Comparison of ENCODE assay signal across 29 cellular contexts in genomic region chr6:51619042-51619799, GRCh38.
DNase-seq lines count a peak whose midpoint lies in the region; ATAC-seq, FAIRE-seq and TF ChIP-seq lines count a peak whose summit lies in the region.
"Had no signal": no experiment of that assay in that cellular context is flagged by ENCODE, and none has a peak within 500 bp of the region (broad histone marks: within the 10 kb centered on the region; RNA-seq: fewer than 3 reads in every experiment).

No MANE protein-coding gene starts in this region.

- no peak overlapping the region for H3K14ac ChIP-seq in H1 (ENCODE audit: insufficient read length)

- no peaks in the 10 kb centered on the region for H3K79me2 ChIP-seq in H1 (ENCODE audit: control insufficient read depth in 1 of 2, insufficient read depth in 2 of 2, low read length in 2 of 2)

- H3K4me1 ChIP-seq in H1 (replicated peaks in 1 of 4; ENCODE audit: control insufficient read depth in 3 of 4, insufficient read depth in 4 of 4, low read length in 3 of 4): no peaks in the 10 kb centered on the region; a peak in 1 of 7 replicates
- H3K4me1 ChIP-seq: ascending aorta, BE2C, heart right ventricle, thyroid gland had no signal

- peak overlapping the region; percentile 49; the same call in 1 of the 2 replicates for H2AFZ ChIP-seq in H1 (ENCODE audit: low read length)

- TF ChIP-seq RAD21 in H1 (IDR thresholded peaks at IDR 0.05 in 1 of 2, conservative IDR thresholded peaks at IDR 0.05 in 1 of 2; ENCODE audit: low read depth in 2 of 2, low read length in 2 of 2): no peak

- H3K9me3 ChIP-seq in H1 (ENCODE audit: insufficient read depth in 2 of 2, low read depth in 1 of 2, low read length in 1 of 2): no peaks in the 10 kb centered on the region
- H3K9me3 ChIP-seq: ascending aorta, BE2C, Caco-2, heart right ventricle, neutrophil, thyroid gland had no signal

- TF ChIP-seq CTCF in 22Rv1 (IDR thresholded peaks at IDR 0.05) (no peak), H1 (IDR thresholded peaks at IDR 0.05; ENCODE audit: control extremely low read depth in 1 of 3, insufficient read depth in 1 of 3, low read depth in 1 of 3, low read length in 3 of 3) (no peak)

- no peak overlapping the region for H2AK5ac ChIP-seq in H1 (ENCODE audit: low read depth, low read length)

- H3K79me1 ChIP-seq in H1 (ENCODE audit: low read depth, low read length): no peaks in the 10 kb centered on the region

- no peak overlapping the region for H3K18ac ChIP-seq in H1 (ENCODE audit: extremely low read depth, low read length)

- H4K5ac ChIP-seq in H1 (ENCODE audit: insufficient read length, low read depth, low read length): no peak overlapping the region

- no peaks in the 10 kb centered on the region for H3K36me3 ChIP-seq in H1 (ENCODE audit: control insufficient read depth in 2 of 4, insufficient read depth in 4 of 4, low read length in 3 of 4)
- H3K36me3 ChIP-seq: ascending aorta, BE2C, heart right ventricle, neutrophil, thyroid gland had no signal

- H3K27me3 ChIP-seq in H1 (replicated peaks in 1 of 4; ENCODE audit: control insufficient read depth in 3 of 4, extremely low read depth in 1 of 4, insufficient read depth in 3 of 4, low read length in 3 of 4): no peaks in the 10 kb centered on the region
- H3K27me3 ChIP-seq: ascending aorta, BE2C, heart right ventricle, neutrophil, thyroid gland had no signal

- H3K23ac ChIP-seq in H1 (ENCODE audit: insufficient read length): no peak overlapping the region

- no peak overlapping the region for H4K91ac ChIP-seq in H1 (replicated peaks; ENCODE audit: insufficient read length, low read length)

- H3K4me3 ChIP-seq in H1 (ENCODE audit: extremely low read depth in 1 of 4, insufficient read depth in 2 of 4, low read depth in 3 of 4, low read length in 4 of 4): no peak overlapping the region
- H3K4me3 ChIP-seq: ascending aorta, heart right ventricle, SK-N-MC, smooth muscle cell, thyroid gland had no signal

- no peak overlapping the region for H3K4me2 ChIP-seq in H1 (ENCODE audit: insufficient read depth in 1 of 2, low read depth in 2 of 2, low read length in 2 of 2)
- H3K4me2 ChIP-seq: smooth muscle cell had no signal

- H3K23me2 ChIP-seq in H1 (ENCODE audit: low read depth, low read length): no peaks in the 10 kb centered on the region

- no peak overlapping the region for H3K56ac ChIP-seq in H1 (replicated peaks; ENCODE audit: insufficient read length, low read depth, low read length)

- H2BK12ac ChIP-seq in H1 (ENCODE audit: low read depth, low read length): no peak overlapping the region

- no peak overlapping the region for H2BK20ac ChIP-seq in H1 (ENCODE audit: low read length)

- DNase-seq in H1 (ENCODE audit: low read depth in 1 of 2, low spot score in 2 of 2): no peak
- peak; percentile 0 for DNase-seq in myocyte (ENCODE audit: low read depth)
- no peak for DNase-seq in KG1 (lab: John Stamatoyannopoulos, UW)
- no peak for DNase-seq in GF-D8 (lab: John Stamatoyannopoulos, UW)
- DNase-seq in nucleus accumbens (lab: John Stamatoyannopoulos, UW): no peak
- DNase-seq in GM19239 (ENCODE audit: insufficient read length, low spot score): no peak
- DNase-seq: activated CD4-positive, alpha-beta T cell treated with anti-CD3 and anti-CD28 coated beads, Interleukin-2, amount 10 ng/mL, durations not matched to agents 7 days and 5 days; activated CD8-positive, alpha-beta memory T cell treated with anti-CD3 and anti-CD28 coated beads, Interleukin-2, amount 10 ng/mL, durations not matched to agents 7 days and 5 days; BE2C; central memory CD4-positive, alpha-beta T cell; EL; GOT3; heart right ventricle; left ventricle myocardium superior; NCI-H2029 treated with DMSO at 0.1 percent for 48 hours; NCI-H446 treated with DMSO at 0.1 percent for 48 hours; stimulated activated CD4-positive, alpha-beta T cell treated with anti-CD3 and anti-CD28 coated beads, Interleukin-4, amount 100 ng/mL, for 1 hour; stimulated activated naive CD4-positive, alpha-beta T cell treated with Interleukin-2 at 50 U/mL for 16 hours; T-helper 17 cell; thyroid gland had no signal

- FAIRE-seq in H1 (lab: Jason Lieb, UNC) (no peak), GM19239 (lab: Jason Lieb, UNC) (no peak)
- FAIRE-seq: endothelial cell of umbilical vein had no signal

- CTCF ChIA-PET in H1 (lab: Charles Lee; ENCODE audit: partially characterized antibody): interaction anchor here (0.7 to 2.9 kb wide), 25 partner anchors 9 to 275 kb away, joined by 3 to 26 read pairs (median 5); no protein-coding TSS in a partner anchor

- no peak overlapping the region for H3K9ac ChIP-seq in H1 (replicated peaks in 1 of 4; ENCODE audit: extremely low read depth in 1 of 4, low read depth in 3 of 4, low read length in 3 of 4)

- POLR2A ChIA-PET in H1 (lab: Charles Lee; ENCODE audit: partially characterized antibody): no interaction called here

- WGBS in H1 (ENCODE audit: extremely low coverage in 1 of 2, insufficient coverage in 1 of 2, insufficient read length in 1 of 2, insufficient replicate concordance in 2 of 2, low coverage in 1 of 2, low lambda C conversion rate in 2 of 2, missing lambda C conversion rate in 1 of 2), 2 experiments: 88% methylated on average over 6 of the region's 6 CpGs; no CpG with 5 or more reads in 1 of the 2 experiments

- H2BK120ac ChIP-seq in H1 (replicated peaks; ENCODE audit: low read depth, low read length): no peak overlapping the region

- ATAC-seq in HG02759 (IDR thresholded peaks at IDR 0.05; ENCODE audit: unreplicated experiment): peak; percentile 34
- ATAC-seq: activated CD8-positive, alpha-beta memory T cell treated with anti-CD3 and anti-CD28 coated beads, Interleukin-2, amount 10 ng/mL, durations not matched to agents 7 days and 5 days; activated naive CD4-positive, alpha-beta T cell treated with anti-CD3 and anti-CD28 coated beads, Interleukin-2, amount 50 U/mL, for 72 hours; heart right ventricle; left ventricle myocardium superior; T-helper 17 cell had no signal

- H2BK5ac ChIP-seq in H1 (ENCODE audit: low read depth, low read length): no peak overlapping the region

- H3K4ac ChIP-seq in H1 (replicated peaks; ENCODE audit: insufficient read length, low read depth, low read length): no peak overlapping the region

- 0 out of 2 replicates have a peak overlapping the region, but pooled peaks have one; percentile 22 for H4K8ac ChIP-seq in H1 (ENCODE audit: extremely low read depth, insufficient read depth, low read length)

- peak overlapping the region; percentile 37; the same call in 1 of the 2 replicates for H3K27ac ChIP-seq in 22Rv1
- no peak overlapping the region for H3K27ac ChIP-seq in H1 (ENCODE audit: low read depth, low read length)
- H3K27ac ChIP-seq: ascending aorta, heart right ventricle, neutrophil, thyroid gland had no signal

- H2BK15ac ChIP-seq in H1 (ENCODE audit: low read length): no peak overlapping the region

- no peak for TF ChIP-seq POLR2A in H1 (IDR thresholded peaks at IDR 0.05; ENCODE audit: control extremely low read depth in 1 of 2, low read depth in 2 of 2, low read length in 2 of 2)

- no peak for TF ChIP-seq EP300 in H1 (IDR thresholded peaks at IDR 0.05; ENCODE audit: borderline replicate concordance in 1 of 2, low read depth in 2 of 2, low read length in 2 of 2)

- no peaks in the 10 kb centered on the region for H4K20me1 ChIP-seq in H1 (replicated peaks in 1 of 2; ENCODE audit: control insufficient read depth in 1 of 2, insufficient read depth in 2 of 2, low read length in 2 of 2)

TF ChIP-seq in H1, 55 proteins besides CTCF, POLR2A, EP300 and RAD21:
- no peak for TF ChIP-seq BRCA1 (IDR thresholded peaks at IDR 0.05; ENCODE audit: low read depth, low read length)
- TF ChIP-seq EZH2 (IDR thresholded peaks at IDR 0.05; ENCODE audit: low read depth, low read length, severe bottlenecking): no peak
- TF ChIP-seq HDAC6 (IDR thresholded peaks at IDR 0.05; ENCODE audit: low read depth, low read length): no peak
- TF ChIP-seq ATF2 (IDR thresholded peaks at IDR 0.05; ENCODE audit: low read length): no peak
- no peak for TF ChIP-seq JUND (IDR thresholded peaks at IDR 0.05; ENCODE audit: low read length)
- TF ChIP-seq CBX8 (IDR thresholded peaks at IDR 0.05; ENCODE audit: borderline replicate concordance, low read depth, low read length): no peak
- no peak for TF ChIP-seq HDAC2 (IDR thresholded peaks at IDR 0.05; ENCODE audit: borderline replicate concordance in 1 of 2, low read depth in 2 of 2, low read length in 2 of 2)
- TF ChIP-seq SAP30 (IDR thresholded peaks at IDR 0.05; ENCODE audit: insufficient read depth, insufficient replicate concordance, low read length): no peak
- no peak for TF ChIP-seq JUN (IDR thresholded peaks at IDR 0.05; ENCODE audit: low read depth, low read length)
- no peak for TF ChIP-seq RNF2 (IDR thresholded peaks at IDR 0.05; ENCODE audit: borderline replicate concordance, low read depth, low read length, missing control alignments, poor library complexity, severe bottlenecking)
- no peak for TF ChIP-seq GABPA (IDR thresholded peaks at IDR 0.05; ENCODE audit: borderline replicate concordance, insufficient read depth, low read length)
- TF ChIP-seq SP2 (IDR thresholded peaks at IDR 0.05; ENCODE audit: low read length): no peak
- TF ChIP-seq PHF8 (conservative IDR thresholded peaks at IDR 0.05; ENCODE audit: low read depth, low read length): no peak
